ENCODE assay signal across 1 cellular context in genomic region chr18:23953984-23954383, GRCh38.
TF ChIP-seq lines count a peak whose summit lies in the region.

No MANE protein-coding gene starts in this region.

TF ChIP-seq in H1, 55 proteins besides CTCF, POLR2A, EP300 and RAD21 (continued from another document):
- TF ChIP-seq CHD7 (IDR thresholded peaks at IDR 0.05; ENCODE audit: insufficient replicate concordance, low read length) = no peak
- no peak for TF ChIP-seq TAF7 (optimal IDR thresholded peaks at IDR 0.05; ENCODE audit: borderline replicate concordance, low read depth, low read length)
- TF ChIP-seq CEBPB (IDR thresholded peaks at IDR 0.05; ENCODE audit: low read depth, low read length) = no peak
- TF ChIP-seq SP2 (IDR thresholded peaks at IDR 0.05; ENCODE audit: low read length) = no peak
- TF ChIP-seq HDAC6 (IDR thresholded peaks at IDR 0.05; ENCODE audit: low read depth, low read length) = no peak
- TF ChIP-seq SIRT6 (IDR thresholded peaks at IDR 0.05; ENCODE audit: low read length) = no peak
- TF ChIP-seq ATF3 (IDR thresholded peaks at IDR 0.05; ENCODE audit: insufficient read depth, low read depth, low read length) = no peak
- TF ChIP-seq HDAC2 (IDR thresholded peaks at IDR 0.05; ENCODE audit: borderline replicate concordance in 1 of 2, low read depth in 2 of 2, low read length in 2 of 2) = no peak
- TF ChIP-seq SIN3A (conservative IDR thresholded peaks at IDR 0.05 in 1 of 2, IDR thresholded peaks at IDR 0.05 in 1 of 2; ENCODE audit: low read depth in 1 of 2, low read length in 2 of 2) = no peak
- no peak for TF ChIP-seq TEAD4 (IDR thresholded peaks at IDR 0.05; ENCODE audit: low read depth, low read length)
- TF ChIP-seq GTF2F1 (IDR thresholded peaks at IDR 0.05; ENCODE audit: borderline replicate concordance, low read depth, low read length) = no peak
- no peak for TF ChIP-seq CHD2 (IDR thresholded peaks at IDR 0.05; ENCODE audit: low read length)
